17 cellular contexts compared by ENCODE assay signal in the genomic region with DNA sequence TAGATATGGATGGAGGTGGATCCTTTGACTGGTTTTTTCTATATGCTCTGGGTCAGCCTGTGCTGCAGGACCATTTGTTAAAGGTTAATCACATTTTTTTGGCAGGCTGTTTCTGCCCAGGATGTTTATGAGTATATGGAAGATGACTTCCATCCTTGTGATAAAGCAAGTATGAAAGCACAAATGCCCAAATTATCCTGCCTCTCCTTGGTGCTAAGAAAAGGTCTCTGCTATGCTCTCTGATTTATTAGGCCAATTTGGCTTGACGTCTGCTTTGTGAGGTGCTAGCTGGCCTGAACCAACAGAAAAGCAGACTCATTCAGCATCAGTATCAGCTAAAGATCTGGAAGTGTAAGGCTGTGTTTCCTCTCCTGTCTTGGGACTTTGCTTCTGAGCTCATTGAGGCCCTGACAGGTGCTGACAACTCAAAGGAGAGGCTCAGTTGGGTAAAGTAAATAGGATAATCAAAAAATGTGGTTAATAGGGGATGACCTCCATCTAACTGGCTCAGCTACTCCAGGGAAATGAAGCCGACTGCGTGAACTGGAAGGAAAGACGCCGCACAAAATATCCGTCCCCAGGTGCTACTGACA. TPM values are rescaled to one million over a fixed set of nuclear protein-coding genes. Genes with fewer than 3 reads are reported as not detected.
A peak's percentile ranks its signal among the peaks of the same experiment; 100 is the strongest.
DNase-seq lines count a peak whose midpoint lies in the region; ATAC-seq and TF ChIP-seq lines count a peak whose summit lies in the region.
"Had no signal": no experiment of that assay in that cellular context is flagged by ENCODE, and none has a peak within 500 bp of the region (broad histone marks: within the 10 kb centered on the region; RNA-seq: fewer than 3 reads in every experiment).

No MANE protein-coding gene starts in this region.

- H3K27me3 ChIP-seq in body of pancreas: no peaks in the 10 kb centered on the region
- no peaks in the 10 kb centered on the region for H3K27me3 ChIP-seq in thyroid gland

- TF ChIP-seq CTCF in body of pancreas (IDR thresholded peaks at IDR 0.05): no peak
- TF ChIP-seq CTCF in mesothelial cell of epicardium (IDR thresholded peaks at IDR 0.05; ENCODE audit: unreplicated experiment): no peak
- no peak for TF ChIP-seq CTCF in thyroid gland (IDR thresholded peaks at IDR 0.05)

- peak; percentile 49 to 76 for DNase-seq in NCI-H526 (lab: John Stamatoyannopoulos, UW)
- DNase-seq in body of pancreas: peak in 1 of 4 donors; percentile 42
- DNase-seq in mesothelial cell of epicardium (ENCODE audit: low spot score in 2 of 2, unreplicated experiment in 2 of 2): no peak
- DNase-seq in thyroid gland: no peak
- no peak for DNase-seq in NCI-H510A treated with DMSO at 0.1 percent for 48 hours (lab: John Stamatoyannopoulos, UW)
- DNase-seq in activated T-cell treated with anti-CD3 and anti-CD28 coated beads, Interleukin-2, amount 50 U/mL, for 72 hours: no peak
- DNase-seq: activated CD4-positive, alpha-beta T cell treated with anti-CD3 and anti-CD28 coated beads, Interleukin-2, amount 50 U/mL, for 4 hours; CD4-positive, CD25-positive, alpha-beta regulatory T cell; effector CD4-positive, alpha-beta T cell; GDM1; immature natural killer cell; NCI-H1105; RPMI8226; stimulated activated CD4-positive, alpha-beta T cell treated with anti-CD3 and anti-CD28 coated beads, Interleukin-4, amount 100 ng/mL, for 24 hours had no signal

- no peaks in the 10 kb centered on the region for H3K9me3 Mint-ChIP-seq in mesothelial cell of epicardium
- H3K9me3 Mint-ChIP-seq in activated T-cell treated with anti-CD3 and anti-CD28 coated beads, Interleukin-2, amount 50 U/mL, for 72 hours: no peaks in the 10 kb centered on the region
- H3K9me3 Mint-ChIP-seq: activated T-helper 2 cell treated with anti-CD3 and anti-CD28 coated beads, Interferon-gamma antibody, Interleukin-2, Interleukin-4, amounts not matched to agents 10 μg/mL and 5 μg/mL and 100 μg/mL, durations not matched to agents 14 hours and 24 hours and 36 hours; CD4-positive, CD25-positive, alpha-beta regulatory T cell; immature natural killer cell; stimulated activated memory B cell treated with anti-CD40 and anti-IgM and Interleukin-4, amounts not matched to agents 10 μg/mL and 1 μg/mL and 100 μg/mL, for 72 hours had no signal

- H3K9me3 ChIP-seq in body of pancreas: no peaks in the 10 kb centered on the region
- H3K9me3 ChIP-seq in thyroid gland: no peaks in the 10 kb centered on the region

- peak; percentile 1 for ATAC-seq in body of pancreas
- no peak for ATAC-seq in HG03045 (IDR thresholded peaks at IDR 0.05; ENCODE audit: unreplicated experiment)
- no peak for ATAC-seq in activated T-cell treated with anti-CD3 and anti-CD28 coated beads, Interleukin-2, amount 50 U/mL, for 72 hours (replicated peaks in 1 of 2)
- ATAC-seq: stimulated activated memory B cell treated with anti-CD40 and anti-IgM and Interleukin-4, amounts not matched to agents 10 μg/mL and 1 μg/mL and 100 μg/mL, for 72 hours had no signal

- H3K4me3 Mint-ChIP-seq in mesothelial cell of epicardium: no peak overlapping the region
- no peak overlapping the region for H3K4me3 Mint-ChIP-seq in activated T-cell treated with anti-CD3 and anti-CD28 coated beads, Interleukin-2, amount 50 U/mL, for 72 hours
- H3K4me3 Mint-ChIP-seq: CD4-positive, CD25-positive, alpha-beta regulatory T cell; immature natural killer cell; stimulated activated memory B cell treated with anti-CD40 and anti-IgM and Interleukin-4, amounts not matched to agents 10 μg/mL and 1 μg/mL and 100 μg/mL, for 72 hours had no signal

- H3K36me3 ChIP-seq in body of pancreas (replicated peaks in 1 of 2; ENCODE audit: insufficient read depth in 1 of 2, low read depth in 2 of 2) (peaks cover 0 to 7% of the 10 kb centered on the region in 2 donors), thyroid gland (peaks cover 20 to 22% of the 10 kb centered on the region in 2 donors)

- TF ChIP-seq POLR2A in body of pancreas (IDR thresholded peaks at IDR 0.05) (no peak), thyroid gland (IDR thresholded peaks at IDR 0.05) (no peak)

- H3K36me3 Mint-ChIP-seq in mesothelial cell of epicardium: peaks cover 23% of the 10 kb centered on the region
- H3K36me3 Mint-ChIP-seq in activated T-cell treated with anti-CD3 and anti-CD28 coated beads, Interleukin-2, amount 50 U/mL, for 72 hours (ENCODE audit: insufficient read depth in 2 of 2): peaks cover 0 to 21% of the 10 kb centered on the region in 2 donors

- H3K27ac ChIP-seq in body of pancreas (peak overlapping the region; percentile 90 to 94 (median 94)), thyroid gland (peak overlapping the region in 2 of 3 donors; percentile 70 to 81)

- H3K4me1 ChIP-seq in body of pancreas: peaks cover 96% of the 10 kb centered on the region
- peaks cover 56 to 74% of the 10 kb centered on the region in 2 donors for H3K4me1 ChIP-seq in thyroid gland

- peaks cover 33% of the 10 kb centered on the region for H3K4me1 Mint-ChIP-seq in mesothelial cell of epicardium
- H3K4me1 Mint-ChIP-seq in activated T-cell treated with anti-CD3 and anti-CD28 coated beads, Interleukin-2, amount 50 U/mL, for 72 hours (ENCODE audit: low read depth): peaks cover 10% of the 10 kb centered on the region
- H3K4me1 Mint-ChIP-seq: stimulated activated memory B cell treated with anti-CD40 and anti-IgM and Interleukin-4, amounts not matched to agents 10 μg/mL and 1 μg/mL and 100 μg/mL, for 72 hours had no signal

- intact Hi-C loops in body of pancreas (cut with DNase I): loop anchor here (10.0 kb wide), 1 partner anchor 208 kb away; no protein-coding TSS in a partner anchor
- intact Hi-C loops in thyroid gland (cut with DNase I): no loop called here

- H3K4me3 ChIP-seq in body of pancreas (no peak overlapping the region), thyroid gland (replicated peaks in 1 of 3) (no peak overlapping the region)

- no peaks in the 10 kb centered on the region for H3K27me3 Mint-ChIP-seq in mesothelial cell of epicardium (ENCODE audit: low read depth)
- H3K27me3 Mint-ChIP-seq in activated T-cell treated with anti-CD3 and anti-CD28 coated beads, Interleukin-2, amount 50 U/mL, for 72 hours (ENCODE audit: low read depth): no peaks in the 10 kb centered on the region
- H3K27me3 Mint-ChIP-seq: CD4-positive, CD25-positive, alpha-beta regulatory T cell; stimulated activated memory B cell treated with anti-CD40 and anti-IgM and Interleukin-4, amounts not matched to agents 10 μg/mL and 1 μg/mL and 100 μg/mL, for 72 hours had no signal

- WGBS in body of pancreas, 2 donors: 10 to 20% methylated on average over 6 of the region's 6 CpGs
- WGBS in thyroid gland, 2 donors: 91 to 92% methylated on average over 6 of the region's 6 CpGs

- H3K27ac Mint-ChIP-seq in mesothelial cell of epicardium: peak overlapping the region; percentile 79
- no peak overlapping the region for H3K27ac Mint-ChIP-seq in activated T-cell treated with anti-CD3 and anti-CD28 coated beads, Interleukin-2, amount 50 U/mL, for 72 hours
- H3K27ac Mint-ChIP-seq: activated T-helper 2 cell treated with anti-CD3 and anti-CD28 coated beads, Interferon-gamma antibody, Interleukin-2, Interleukin-4, amounts not matched to agents 10 μg/mL and 5 μg/mL and 100 μg/mL, durations not matched to agents 14 hours and 24 hours and 36 hours; stimulated activated memory B cell treated with anti-CD40 and anti-IgM and Interleukin-4, amounts not matched to agents 10 μg/mL and 1 μg/mL and 100 μg/mL, for 72 hours had no signal

RNA-seq across cellular contexts. Expression of gene ANKRD40, which starts 15.2 kb away (rescaled TPM):
- total RNA-seq in body of pancreas: 10 to 100 TPM; 21.3 to 27.0 TPM
- 35.9 to 38.8 TPM (median 37.6 TPM) in 3 replicates for total RNA-seq in mesothelial cell of epicardium
- 10 to 100 TPM; 29.4 to 40.2 (median 35.1) TPM for total RNA-seq in thyroid gland
- 10 to 100 TPM; 36.4 to 37.8 TPM for total RNA-seq in activated T-cell treated with anti-CD3 and anti-CD28 coated beads, Interleukin-2, amount 50 U/mL, for 72 hours

RNA-seq across cellular contexts. Expression of gene LUC7L3, which starts 26.9 kb away (rescaled TPM):
- total RNA-seq in body of pancreas: 10 to 100 TPM; 71.2 to 85.6 TPM
- total RNA-seq in mesothelial cell of epicardium: 240 to 261 TPM (median 252 TPM) in 3 replicates
- total RNA-seq in thyroid gland: 100 to 1,000 TPM in 2 of 4 donors, 10 to 100 TPM in 2; 75.2 to 199 (median 140) TPM
- total RNA-seq in activated T-cell treated with anti-CD3 and anti-CD28 coated beads, Interleukin-2, amount 50 U/mL, for 72 hours: 100 to 1,000 TPM; 148 to 190 TPM

RNA-seq across cellular contexts. Expression of gene ABCC3, which starts 57.9 kb away (rescaled TPM):
- total RNA-seq in body of pancreas (100 to 1,000 TPM; 130 to 163 TPM), mesothelial cell of epicardium (0.44 to 1.2 TPM (median 0.93 TPM) in 3 replicates), thyroid gland (100 to 1,000 TPM in 2 of 4 donors, 10 to 100 TPM in 2; 51.0 to 189 (median 131) TPM)
- not detected for total RNA-seq in activated T-cell treated with anti-CD3 and anti-CD28 coated beads, Interleukin-2, amount 50 U/mL, for 72 hours
- total RNA-seq: activated T-helper 2 cell treated with anti-CD3 and anti-CD28 coated beads, Interferon-gamma antibody, Interleukin-2, Interleukin-4, amounts not matched to agents 10 μg/mL and 5 μg/mL and 100 μg/mL, durations not matched to agents 14 hours and 24 hours and 36 hours had no signal

Comparison
In these comparisons a context has a peak if more than half of its experiments do, and no peak if none do; other contexts are left out.
1. DNase-seq: peak in NCI-H526 (2 of 2); none in mesothelial cell of epicardium (0 of 2), thyroid gland (0 of 2), NCI-H510A treated with DMSO at 0.1 percent for 48 hours (single experiment) and activated T-cell treated with anti-CD3 and anti-CD28 coated beads, Interleukin-2, amount 50 U/mL, for 72 hours (0 of 2).
2. RNA of gene ABCC3, which starts 57.9 kb away (total RNA-seq): 51.0 to 189 TPM in thyroid gland and 130 to 163 TPM in body of pancreas; 0.44 to 1.2 TPM in mesothelial cell of epicardium and not detected in activated T-cell treated with anti-CD3 and anti-CD28 coated beads, Interleukin-2, amount 50 U/mL, for 72 hours; every median in the first group is over 10 times any median in the second.